ENCODE assay signal across 31 cellular contexts in the genomic region with DNA sequence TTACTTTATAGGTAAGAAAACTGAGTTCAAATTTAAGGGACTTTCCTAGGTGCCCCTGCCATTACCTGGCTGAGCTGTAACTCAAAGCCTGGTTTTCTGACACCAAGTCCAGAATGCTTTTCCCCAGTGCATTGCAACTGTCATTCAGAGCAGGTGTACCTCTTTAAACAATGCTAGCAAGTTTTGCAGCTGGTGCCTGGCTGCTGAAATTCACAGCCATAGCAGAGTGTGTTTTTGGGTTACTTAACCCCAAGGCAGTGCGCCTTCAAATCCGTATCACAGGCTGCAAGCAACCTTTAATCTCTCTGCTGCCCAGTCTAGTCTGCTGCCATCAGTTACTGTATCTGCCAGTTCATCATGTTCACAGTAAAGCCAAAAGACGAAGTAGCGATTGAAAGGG.
"Had no signal": no experiment of that assay in that cellular context is flagged by ENCODE, and none has a peak within 500 bp of the region (broad histone marks: within the 10 kb centered on the region; RNA-seq: fewer than 3 reads in every experiment).

No MANE protein-coding gene starts in this region.

- H3K4me1 ChIP-seq: foreskin keratinocyte had no signal

- H3K9me3 Mint-ChIP-seq: activated B cell treated with CpG ODN at 0.5 μM for 24 hours; activated CD8-positive, alpha-beta T cell treated with anti-CD3 and anti-CD28 coated beads for 36 hours; activated T-cell treated with anti-CD3 and anti-CD28 coated beads, Interleukin-2, amount 50 U/mL, for 4 hours; activated T-helper 17 cell treated with anti-CD3 and anti-CD28 coated beads, Interleukin-2, amount 50 U/mL, for 72 hours; effector memory CD8-positive, alpha-beta T cell had no signal

- H3K27me3 ChIP-seq: esophagus muscularis mucosa, foreskin keratinocyte, gastrocnemius medialis, heart left ventricle had no signal

- H3K27me3 Mint-ChIP-seq: activated B cell treated with CpG ODN at 0.5 μM for 24 hours; activated CD8-positive, alpha-beta T cell treated with anti-CD3 and anti-CD28 coated beads for 36 hours; activated naive CD8-positive, alpha-beta T cell; activated T-helper 17 cell treated with anti-CD3 and anti-CD28 coated beads, Interleukin-2, amount 50 U/mL, for 72 hours; effector memory CD8-positive, alpha-beta T cell had no signal

- H3K9me3 ChIP-seq: esophagus muscularis mucosa, gastrocnemius medialis, heart left ventricle had no signal

- FAIRE-seq: astrocyte, colon had no signal

- DNase-seq: activated B cell treated with CpG ODN at 0.5 μM for 24 hours; activated CD4-positive, alpha-beta T cell treated with anti-CD3 and anti-CD28 coated beads for 48 hours; activated CD4-positive, alpha-beta T cell treated with anti-CD3 and anti-CD28 coated beads, Interleukin-2, amount 50 U/mL, for 1 hour; activated CD4-positive, alpha-beta T cell treated with anti-CD3 and anti-CD28 coated beads, Interleukin-2, amount 50 U/mL, for 48 hours; activated CD8-positive, alpha-beta memory T cell treated with anti-CD3 and anti-CD28 coated beads for 24 hours; activated CD8-positive, alpha-beta T cell treated with anti-CD3 and anti-CD28 coated beads for 36 hours; activated effector memory CD4-positive, alpha-beta T cell treated with Interleukin-2 at 50 U/mL for 16 hours; activated gamma-delta T cell treated with Interleukin-2 at 50 U/mL for 16 hours; activated naive CD4-positive, alpha-beta T cell treated with anti-CD3 and anti-CD28 coated beads, Interleukin-2, amount 50 U/mL, for 16 hours; activated naive CD4-positive, alpha-beta T cell treated with Interleukin-2 at 50 U/mL for 16 hours; activated T-cell treated with anti-CD3 and anti-CD28 coated beads, Interleukin-2, amount 50 U/mL, for 4 hours; amniotic stem cell; anterior cingulate cortex; caudate nucleus; cortex of kidney; dermis blood vessel endothelial cell; effector CD4-positive, alpha-beta T cell; effector memory CD8-positive, alpha-beta T cell; erythroblast; foreskin keratinocyte; gastrocnemius medialis; glutamatergic neuron; heart left ventricle; T-helper 2 cell; WERI-Rb-1 had no signal

- H3K4me3 Mint-ChIP-seq: activated B cell treated with CpG ODN at 0.5 μM for 24 hours; activated CD8-positive, alpha-beta T cell treated with anti-CD3 and anti-CD28 coated beads for 36 hours; activated naive CD8-positive, alpha-beta T cell; activated T-cell treated with anti-CD3 and anti-CD28 coated beads, Interleukin-2, amount 50 U/mL, for 4 hours; activated T-helper 17 cell treated with anti-CD3 and anti-CD28 coated beads, Interleukin-2, amount 50 U/mL, for 72 hours; effector memory CD8-positive, alpha-beta T cell had no signal

- H3K36me3 Mint-ChIP-seq: activated naive CD8-positive, alpha-beta T cell had no signal

- H3K27ac ChIP-seq: esophagus muscularis mucosa, foreskin keratinocyte, gastrocnemius medialis, heart left ventricle, WERI-Rb-1 had no signal

- H3K36me3 ChIP-seq: esophagus muscularis mucosa, gastrocnemius medialis, heart left ventricle, WERI-Rb-1 had no signal

- H3K4me1 Mint-ChIP-seq: activated B cell treated with CpG ODN at 0.5 μM for 24 hours; activated T-helper 17 cell treated with anti-CD3 and anti-CD28 coated beads, Interleukin-2, amount 50 U/mL, for 72 hours had no signal

- H3K27ac Mint-ChIP-seq: activated B cell treated with CpG ODN at 0.5 μM for 24 hours; activated CD8-positive, alpha-beta T cell treated with anti-CD3 and anti-CD28 coated beads for 36 hours; activated naive CD8-positive, alpha-beta T cell; activated T-helper 17 cell treated with anti-CD3 and anti-CD28 coated beads, Interleukin-2, amount 50 U/mL, for 72 hours; effector memory CD8-positive, alpha-beta T cell had no signal

- H3K4me3 ChIP-seq: esophagus muscularis mucosa, gastrocnemius medialis, heart left ventricle had no signal

- ATAC-seq: activated CD4-positive, CD25-positive, alpha-beta regulatory T cell treated with anti-CD3 and anti-CD28 coated beads, Interleukin-2, amount 50 U/mL, for 24 hours; activated CD8-positive, alpha-beta T cell treated with anti-CD3 and anti-CD28 coated beads for 36 hours; activated T-cell treated with anti-CD3 and anti-CD28 coated beads, Interleukin-2, amount 50 U/mL, for 4 hours; activated T-helper 17 cell treated with anti-CD3 and anti-CD28 coated beads, Interleukin-2, amount 50 U/mL, for 72 hours; effector memory CD8-positive, alpha-beta T cell; foreskin keratinocyte; gastrocnemius medialis; heart left ventricle had no signal
